ENCODE assay signal across 8 cellular contexts in genomic region chr14:21455912-21456667, GRCh38. TPM values are rescaled to one million over a fixed set of nuclear protein-coding genes. Genes with fewer than 3 reads are reported as not detected.
DNase-seq lines count a peak whose midpoint lies in the region; ATAC-seq and TF ChIP-seq lines count a peak whose summit lies in the region.

Gene CHD8 (minus strand): TSS chr14:21456123. CDS start chr14:21431643, 24,480 bp downstream.

- POLR2A ChIA-PET in PC-3 (lab: Charles Lee; ENCODE audit: unreplicated experiment) = interaction anchor here (0.7 to 1.9 kb wide), 2 partner anchors 19 to 22 kb away, joined by 3 to 16 read pairs; no protein-coding TSS in a partner anchor

- no peaks in the 10 kb centered on the region for H3K9me2 ChIP-seq in PC-3 (replicated peaks; ENCODE audit: low read length)

- TF ChIP-seq CTCF in PC-3 (conservative IDR thresholded peaks at IDR 0.05; ENCODE audit: low read depth, low read length) (peak; percentile 81), epithelial cell of proximal tubule (conservative IDR thresholded peaks at IDR 0.05; ENCODE audit: low read depth, low read length) (peak; percentile 67)

- peaks cover 12% of the 10 kb centered on the region for H3K4me1 ChIP-seq in PC-3 (ENCODE audit: insufficient read depth, low read length)
- peaks cover 10 to 12% of the 10 kb centered on the region in 2 donors for H3K4me1 ChIP-seq in mucosa of rectum (ENCODE audit: control insufficient read depth in 2 of 2, insufficient read depth in 2 of 2, low read length in 2 of 2)

- H3K79me2 ChIP-seq in PC-3 (ENCODE audit: low read length) = peaks cover 48% of the 10 kb centered on the region

- DNase-seq in DMS153 (lab: John Stamatoyannopoulos, UW) (peak; percentile 100), PC-3 (peak; percentile 99), epithelial cell of proximal tubule (ENCODE audit: low read depth) (peak; percentile 98)
- DNase-seq in activated T-cell treated with anti-CD3 and anti-CD28 coated beads, Interleukin-2, amount 50 U/mL, for 1 hour = peak; percentile 96
- DNase-seq in stimulated activated CD8-positive, alpha-beta memory T cell treated with anti-CD3 and anti-CD28 coated beads, Interleukin-7, amount 100 ng/mL, for 1 hour (ENCODE audit: low read depth in 2 of 2) = peak; percentile 97 to 98

- peak; percentile 97 for ATAC-seq in GM21529 (IDR thresholded peaks at IDR 0.05; ENCODE audit: unreplicated experiment)
- ATAC-seq in PC-3 = peak; percentile 98

- H3K9me3 ChIP-seq in PC-3 (ENCODE audit: low read length) (no peaks in the 10 kb centered on the region), mucosa of rectum (ENCODE audit: control insufficient read depth in 2 of 2, low read length in 2 of 2) (no peaks in the 10 kb centered on the region)

- H4K20me1 ChIP-seq in PC-3 (ENCODE audit: low read length) = peaks cover 8% of the 10 kb centered on the region; the same call in 1 of the 2 replicates

- H3K27ac ChIP-seq in PC-3 (ENCODE audit: low read length) (peak within 1 kb of the TSS; percentile 81), mucosa of rectum (ENCODE audit: low read depth in 2 of 2, low read length in 2 of 2) (peak within 1 kb of the TSS; percentile 92 to 93)

- H3K27me3 ChIP-seq in PC-3 (ENCODE audit: low read length) = no peaks in the 10 kb centered on the region
- H3K27me3 ChIP-seq in mucosa of rectum (ENCODE audit: control insufficient read depth in 2 of 2, insufficient read depth in 2 of 2, low read length in 2 of 2) = no peaks in the 10 kb centered on the region

- H2AFZ ChIP-seq in PC-3 (ENCODE audit: low read length) = peak within 1 kb of the TSS; percentile 98

- intact Hi-C loops in PC-3 (cut with micrococcal nuclease) = loop anchor here (1.0 kb wide), 3 partner anchors 19 to 101 kb away; partner anchors contain the start of gene TOX4

- H3K36me3 ChIP-seq in PC-3 (ENCODE audit: low read depth, low read length) = no peaks in the 10 kb centered on the region
- peaks cover 7 to 10% of the 10 kb centered on the region in 2 donors for H3K36me3 ChIP-seq in mucosa of rectum (ENCODE audit: control insufficient read depth in 2 of 2, insufficient read depth in 2 of 2, low read length in 2 of 2)

- H3K9ac ChIP-seq in PC-3 (ENCODE audit: low read length) = peak within 1 kb of the TSS; percentile 95
- H3K9ac ChIP-seq in mucosa of rectum (ENCODE audit: low read depth in 1 of 2, low read length in 2 of 2) = peak within 1 kb of the TSS; percentile 85 to 88

- peak; percentile 49 for TF ChIP-seq RAD21 in Ishikawa (IDR thresholded peaks at IDR 0.05; ENCODE audit: low read depth)

- CTCF ChIA-PET in PC-3 (lab: Charles Lee) = interaction anchor here (0.6 to 2.1 kb wide), 4 partner anchors 19 to 311 kb away, joined by 3 to 17 read pairs (median 4); no protein-coding TSS in a partner anchor

- TSS peak; percentile 100 for BruUV-seq in PC-3 (replicated peaks; lab: Mats Ljungman, UMichigan)

- H3F3A ChIP-seq in PC-3 (ENCODE audit: low read length, unreplicated experiment) = no peaks in the 10 kb centered on the region

- peak within 1 kb of the TSS; percentile 93 for H3K4me2 ChIP-seq in PC-3 (ENCODE audit: low read length)

- 0 out of 2 replicates have a peak, but pooled peaks have one; percentile 15 for TF ChIP-seq EP300 in Ishikawa (IDR thresholded peaks at IDR 0.05; ENCODE audit: borderline replicate concordance)

- H3K4me3 ChIP-seq in PC-3 (ENCODE audit: low read length) (peak within 1 kb of the TSS; percentile 97), epithelial cell of proximal tubule (ENCODE audit: low read depth, low read length) (peak within 1 kb of the TSS; percentile 98), mucosa of rectum (ENCODE audit: low read length in 2 of 2) (peak within 1 kb of the TSS; percentile 73 to 89)

TF ChIP-seq in Ishikawa, 13 proteins besides CTCF, POLR2A, EP300 and RAD21:
- TF ChIP-seq NFIC (IDR thresholded peaks at IDR 0.05) (no peak), REST (IDR thresholded peaks at IDR 0.05; ENCODE audit: low read depth) (no peak), CEBPB (IDR thresholded peaks at IDR 0.05) (no peak), MAX (IDR thresholded peaks at IDR 0.05) (peak; percentile 56), YY1 (IDR thresholded peaks at IDR 0.05; ENCODE audit: low read depth) (peak; percentile 91), TEAD4 (IDR thresholded peaks at IDR 0.05) (peak; percentile 39; the same call in 1 of the 2 replicates), TAF1 (IDR thresholded peaks at IDR 0.05; ENCODE audit: low read depth) (peak; percentile 87), EGR1 (IDR thresholded peaks at IDR 0.05) (no peak), CREB1 (IDR thresholded peaks at IDR 0.05; ENCODE audit: low read depth) (0 out of 2 replicates have a peak, but pooled peaks have one; percentile 29), FOXM1 (IDR thresholded peaks at IDR 0.05; ENCODE audit: borderline replicate concordance, low read depth) (no peak), TCF12 (IDR thresholded peaks at IDR 0.05; ENCODE audit: low read depth) (no peak; the same call in 1 of the 2 replicates), ZBTB7A (IDR thresholded peaks at IDR 0.05; ENCODE audit: low read depth) (0 out of 2 replicates have a peak, but pooled peaks have one; percentile 38)
- TF ChIP-seq, protein P1, sequence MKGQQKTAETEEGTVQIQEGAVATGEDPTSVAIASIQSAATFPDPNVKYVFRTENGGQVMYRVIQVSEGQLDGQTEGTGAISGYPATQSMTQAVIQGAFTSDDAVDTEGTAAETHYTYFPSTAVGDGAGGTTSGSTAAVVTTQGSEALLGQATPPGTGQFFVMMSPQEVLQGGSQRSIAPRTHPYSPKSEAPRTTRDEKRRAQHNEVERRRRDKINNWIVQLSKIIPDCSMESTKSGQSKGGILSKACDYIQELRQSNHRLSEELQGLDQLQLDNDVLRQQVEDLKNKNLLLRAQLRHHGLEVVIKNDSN (IDR thresholded peaks at IDR 0.05) = no peak

RNA-seq across cellular contexts. Expression of gene CHD8, which starts in this region (rescaled TPM):
- total RNA-seq in PC-3 (2014; rRNA removed) (57.4 and 81.0 TPM in 2 replicates), epithelial cell of proximal tubule (43.9 and 50.1 TPM in 2 replicates)

Comparison
In these comparisons a context has a peak if more than half of its experiments do, and no peak if none do; other contexts are left out.
1. Peak in every context shown above with its lines: DNase-seq, ATAC-seq, H3K4me3 ChIP-seq and H3K27ac ChIP-seq.